ENCODE assay signal across 1 cellular context in genomic region chr18:60053747-60054304, GRCh38.
TF ChIP-seq lines count a peak whose summit lies in the region.

No MANE protein-coding gene starts in this region.

TF ChIP-seq in GM23338, 12 proteins besides CTCF, POLR2A, EP300 and RAD21 (continued from another document):
- TF ChIP-seq ZNF462 (CRISPR knock-in tag; IDR thresholded peaks at IDR 0.05), result no peak
- TF ChIP-seq JUNB (IDR thresholded peaks at IDR 0.05; ENCODE audit: unreplicated experiment), result no peak
- TF ChIP-seq STAT1 (IDR thresholded peaks at IDR 0.05; ENCODE audit: unreplicated experiment), result no peak
